22 cellular contexts compared by ENCODE assay signal in the genomic region with DNA sequence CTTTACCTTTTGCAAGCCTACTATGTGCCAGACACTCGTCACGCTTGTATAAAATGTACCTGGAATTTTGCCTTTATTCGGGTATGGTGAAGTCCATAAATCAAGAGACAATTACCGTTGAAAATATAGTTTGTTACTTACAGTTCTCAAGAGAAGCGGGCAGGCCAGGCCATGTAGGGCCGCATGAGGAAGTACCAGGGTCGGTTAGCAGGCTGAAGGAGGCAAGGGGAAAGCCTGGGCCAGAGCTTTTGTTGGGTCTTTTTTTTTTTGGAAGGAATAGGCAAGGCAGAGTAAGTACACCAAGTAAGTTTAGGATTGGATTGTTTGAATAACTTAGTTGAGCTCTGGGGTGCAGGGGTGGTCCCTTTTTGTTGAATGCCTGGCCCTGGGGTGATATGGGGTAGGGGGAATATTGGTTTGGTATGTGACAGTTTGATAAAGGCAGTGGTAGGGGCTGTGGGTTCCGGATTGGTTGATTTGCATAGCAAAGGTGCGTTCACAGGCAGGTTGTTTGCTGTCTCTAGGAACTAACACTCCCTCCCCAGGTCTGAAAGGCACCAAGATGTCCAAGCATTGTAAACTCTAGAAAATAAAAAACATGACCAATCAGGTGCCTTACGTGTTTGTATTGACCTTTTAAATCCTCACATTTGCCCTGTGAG.
"Had no signal": no experiment of that assay in that cellular context is flagged by ENCODE, and none has a peak within 500 bp of the region (broad histone marks: within the 10 kb centered on the region; RNA-seq: fewer than 3 reads in every experiment).

No MANE protein-coding gene starts in this region.

- H3K27ac ChIP-seq: colonic mucosa, foreskin keratinocyte, ovary, right atrium auricular region, sigmoid colon, skin epidermis, stomach, thoracic aorta had no signal

- DNase-seq: colonic mucosa; dermis blood vessel endothelial cell; erythroblast; foreskin keratinocyte; kidney; left cardiac atrium; left ventricle myocardium superior; mesenchymal stem cell; mucosa of descending colon; naive thymus-derived CD8-positive, alpha-beta T cell; ovary; sigmoid colon; stimulated activated CD4-positive, alpha-beta T cell treated with anti-CD3 and anti-CD28 coated beads, Interleukin-2, amount 100 ng/mL, for 24 hours; stimulated activated CD4-positive, alpha-beta T cell treated with anti-CD3 and anti-CD28 coated beads, Interleukin-4, amount 100 ng/mL, for 4 hours; stimulated activated naive CD4-positive, alpha-beta T cell; stomach; substantia nigra; trophoblast cell had no signal

- H3K36me3 ChIP-seq: colonic mucosa, ovary, right atrium auricular region, sigmoid colon, stomach, thoracic aorta had no signal

- H3K27me3 ChIP-seq: colonic mucosa, ovary, right atrium auricular region, sigmoid colon had no signal

- H3K9me3 ChIP-seq: colonic mucosa, mucosa of descending colon, ovary, thoracic aorta had no signal

- H3K4me3 ChIP-seq: colonic mucosa, lung, mucosa of descending colon, ovary, right atrium auricular region, sigmoid colon, skin epidermis, stomach, thoracic aorta had no signal

- ATAC-seq: foreskin keratinocyte; left cardiac atrium; mucosa of descending colon; naive thymus-derived CD8-positive, alpha-beta T cell had no signal

- H3K4me1 ChIP-seq: colonic mucosa, foreskin keratinocyte, right atrium auricular region, sigmoid colon, stomach had no signal
